In genomic region chr1:65846911-65847310, GRCh38 we compare ENCODE assay signal across 14 cellular contexts.
"Had no signal": no experiment of that assay in that cellular context is flagged by ENCODE, and none has a peak within 500 bp of the region (broad histone marks: within the 10 kb centered on the region; RNA-seq: fewer than 3 reads in every experiment).

No MANE protein-coding gene starts in this region.

- H3K4me3 ChIP-seq: right atrium auricular region, smooth muscle cell, upper lobe of left lung had no signal

- H3K27ac ChIP-seq: right atrium auricular region, upper lobe of left lung had no signal

- H3K27ac Mint-ChIP-seq: activated naive CD4-positive, alpha-beta T cell treated with anti-CD3 and anti-CD28 coated beads for 36 hours; activated naive CD8-positive, alpha-beta T cell treated with anti-CD3 and anti-CD28 coated beads, Interleukin-2, amount 50 U/mL, for 24 hours; immature natural killer cell; natural killer cell treated with Interleukin-12 subunit alpha and Interleukin-12 subunit beta and Interleukin-15 and Interleukin-18, amount 100 ng/mL, for 72 hours; stimulated activated naive CD8-positive, alpha-beta T cell treated with anti-CD3 and anti-CD28 coated beads, Interleukin-15, Interleukin-2, amounts not matched to agents 100 ng/mL and 50 ng/mL, for 24 hours had no signal

- H3K9me3 Mint-ChIP-seq: stimulated activated naive CD8-positive, alpha-beta T cell treated with anti-CD3 and anti-CD28 coated beads, Interleukin-15, Interleukin-2, amounts not matched to agents 100 ng/mL and 50 ng/mL, for 24 hours had no signal

- H3K36me3 ChIP-seq: right atrium auricular region, upper lobe of left lung had no signal

- H3K4me3 Mint-ChIP-seq: activated naive CD4-positive, alpha-beta T cell treated with anti-CD3 and anti-CD28 coated beads for 36 hours; activated naive CD8-positive, alpha-beta T cell treated with anti-CD3 and anti-CD28 coated beads, Interleukin-2, amount 50 U/mL, for 24 hours; immature natural killer cell; natural killer cell treated with Interleukin-12 subunit alpha and Interleukin-12 subunit beta and Interleukin-15 and Interleukin-18, amount 100 ng/mL, for 72 hours; stimulated activated naive CD8-positive, alpha-beta T cell treated with anti-CD3 and anti-CD28 coated beads, Interleukin-15, Interleukin-2, amounts not matched to agents 100 ng/mL and 50 ng/mL, for 24 hours had no signal

- FAIRE-seq: astrocyte, bronchial epithelial cell had no signal

- H3K36me3 Mint-ChIP-seq: immature natural killer cell; natural killer cell treated with Interleukin-12 subunit alpha and Interleukin-12 subunit beta and Interleukin-15 and Interleukin-18, amount 100 ng/mL, for 72 hours had no signal

- H3K4me1 ChIP-seq: right atrium auricular region, upper lobe of left lung had no signal

- H3K4me2 ChIP-seq: smooth muscle cell had no signal

- H3K27me3 Mint-ChIP-seq: natural killer cell treated with Interleukin-12 subunit alpha and Interleukin-12 subunit beta and Interleukin-15 and Interleukin-18, amount 100 ng/mL, for 72 hours had no signal

- DNase-seq: activated CD4-positive, CD25-positive, alpha-beta regulatory T cell; activated naive CD4-positive, alpha-beta T cell treated with anti-CD3 and anti-CD28 coated beads for 36 hours; activated naive CD8-positive, alpha-beta T cell treated with anti-CD3 and anti-CD28 coated beads, Interleukin-2, amount 50 U/mL, for 24 hours; activated T-cell treated with anti-CD3 and anti-CD28 coated beads for 4 hours; erythroblast; foreskin fibroblast; immature natural killer cell; upper lobe of left lung had no signal

- H3K4me1 Mint-ChIP-seq: activated naive CD8-positive, alpha-beta T cell treated with anti-CD3 and anti-CD28 coated beads, Interleukin-2, amount 50 U/mL, for 24 hours; immature natural killer cell had no signal

- ATAC-seq: activated naive CD8-positive, alpha-beta T cell treated with anti-CD3 and anti-CD28 coated beads, Interleukin-2, amount 50 U/mL, for 24 hours; natural killer cell treated with Interleukin-12 subunit alpha and Interleukin-12 subunit beta and Interleukin-15 and Interleukin-18, amount 100 ng/mL, for 72 hours had no signal

- H3K27me3 ChIP-seq: right atrium auricular region, upper lobe of left lung had no signal
